8 cellular contexts compared by ENCODE assay signal in the genomic region with DNA sequence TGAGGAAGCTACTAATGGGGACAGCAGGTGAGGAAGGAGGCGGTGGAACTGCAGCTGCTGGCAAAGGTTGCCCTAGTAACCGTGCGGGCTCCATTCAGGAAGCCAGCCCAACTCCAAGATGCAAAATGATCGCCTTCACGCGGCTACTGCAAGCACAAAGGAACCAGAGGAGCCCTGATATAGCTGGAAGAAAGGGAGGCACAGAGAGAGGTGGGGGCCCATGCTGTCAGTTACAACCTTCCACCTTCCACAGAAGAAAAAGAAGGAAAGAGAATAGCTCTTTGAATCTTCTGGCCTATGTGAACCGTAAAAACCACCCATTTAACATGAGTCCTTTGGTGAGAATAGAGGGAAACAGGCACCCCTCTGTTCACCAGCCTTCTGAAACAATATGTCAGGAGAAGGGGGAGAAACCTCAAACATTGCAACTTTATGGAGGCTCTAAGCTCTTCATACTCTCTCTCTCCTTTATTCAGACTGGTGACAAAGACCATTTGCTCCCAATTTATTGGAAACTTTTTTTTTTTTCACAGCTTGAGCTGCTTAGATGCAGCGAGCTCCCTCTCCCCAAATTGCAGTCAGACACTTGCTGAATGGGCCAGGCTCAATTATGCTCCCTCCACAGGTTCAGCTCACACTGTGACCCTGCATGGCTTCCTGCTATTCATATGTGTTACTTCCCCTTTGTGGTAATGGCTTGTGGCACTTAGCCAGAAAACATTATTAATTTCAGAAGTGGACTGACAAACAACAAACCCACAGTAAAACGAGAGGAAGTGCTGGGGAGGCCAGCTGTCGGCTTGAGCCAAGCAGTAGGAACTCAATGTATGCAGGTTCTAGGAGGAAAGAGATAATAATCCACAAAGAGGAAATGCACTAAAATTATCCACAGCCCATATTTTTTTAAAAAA. TPM values are rescaled to one million over a fixed set of nuclear protein-coding genes. Genes with fewer than 3 reads are reported as not detected.
DNase-seq lines count a peak whose midpoint lies in the region; ATAC-seq, FAIRE-seq and TF ChIP-seq lines count a peak whose summit lies in the region.

No MANE protein-coding gene starts in this region.

- H3K9me3 ChIP-seq in A549 (no peaks in the 10 kb centered on the region), endocrine pancreas (ENCODE audit: control insufficient read depth, low read length) (no peaks in the 10 kb centered on the region)

- CTCF ChIA-PET in A549 (lab: Yijun Ruan, JAX) = interaction anchor here (0.7 to 1.2 kb wide), 2 partner anchors 272 to 282 kb away, joined by 4 to 6 read pairs; no protein-coding TSS in a partner anchor

- no peak overlapping the region for H3K4me2 ChIP-seq in A549

- H3K4me1 ChIP-seq in A549 (peaks cover 9% of the 10 kb centered on the region; the same call in 1 of the 3 replicates), endocrine pancreas (ENCODE audit: control insufficient read depth, insufficient read depth, low read length) (no peaks in the 10 kb centered on the region)

- FAIRE-seq in A549 (lab: Jason Lieb, UNC) = no peak

- TF ChIP-seq CTCF in A549 (IDR thresholded peaks at IDR 0.05) = no peak

- TF ChIP-seq RAD21 in A549 (conservative IDR thresholded peaks at IDR 0.05 in 1 of 2, IDR thresholded peaks at IDR 0.05 in 1 of 2) = no peak

- no peak for TF ChIP-seq POLR2A in A549 (IDR thresholded peaks at IDR 0.05; ENCODE audit: low read length)

- H3K4me3 ChIP-seq in A549 = no peak overlapping the region
- H3K4me3 ChIP-seq in endocrine pancreas (ENCODE audit: control insufficient read depth, insufficient read depth, low read length) = peak overlapping the region; percentile 25

- H3K9ac ChIP-seq in endocrine pancreas (ENCODE audit: control insufficient read depth, insufficient read depth, low read length) = no peak overlapping the region

- H3K27me3 ChIP-seq in endocrine pancreas (ENCODE audit: control insufficient read depth, insufficient read depth, low read length) = no peaks in the 10 kb centered on the region

- TF ChIP-seq EP300 in A549 (IDR thresholded peaks at IDR 0.05) = no peak

- H3K27ac ChIP-seq in A549 = no peak overlapping the region

- whole genome bisulfite sequencing in A549 (ENCODE audit: missing lambda C conversion rate) = 85% methylated on average over 10 of the region's 10 CpGs

- POLR2A ChIA-PET in A549 (lab: Yijun Ruan, JAX) = interaction anchor here (0.7 kb wide), 1 partner anchor 13 kb away, joined by 3 read pairs; no protein-coding TSS in a partner anchor

- DNase-seq in A549 (ENCODE audit: low read depth in 1 of 2, low spot score in 1 of 2) = no peak
- peak; percentile 95 for DNase-seq in NCI-H1105 treated with DMSO at 0.1 percent for 48 hours (lab: John Stamatoyannopoulos, UW)
- DNase-seq in SW480 (ENCODE audit: low spot score) = peak; percentile 85
- peak; percentile 77 for DNase-seq in mucosa of gallbladder (ENCODE audit: low spot score)
- no peak for DNase-seq in ACHN

- in situ Hi-C loops in ACHN (cut with HindIII; ENCODE audit: low pct_ligation_motif_present, low pct_unique_long_range_greater_than_20kb, low sequenced_read_pairs) = no loop called here

- ATAC-seq in A549 = peak; percentile 20 to 36; a peak in 3 of 6 replicates
- peak; percentile 99 for ATAC-seq in GM18508 (IDR thresholded peaks at IDR 0.05; ENCODE audit: insufficient read depth, unreplicated experiment)
- peak; percentile 98 for ATAC-seq in HG02870 (IDR thresholded peaks at IDR 0.05; ENCODE audit: unreplicated experiment)

- no peaks in the 10 kb centered on the region for H3K36me3 ChIP-seq in endocrine pancreas (ENCODE audit: control insufficient read depth, insufficient read depth, low read length)

TF ChIP-seq in A549, 52 proteins besides CTCF, POLR2A, EP300 and RAD21:
- TF ChIP-seq HDAC2 (IDR thresholded peaks at IDR 0.05) = no peak
- TF ChIP-seq, protein P1, sequence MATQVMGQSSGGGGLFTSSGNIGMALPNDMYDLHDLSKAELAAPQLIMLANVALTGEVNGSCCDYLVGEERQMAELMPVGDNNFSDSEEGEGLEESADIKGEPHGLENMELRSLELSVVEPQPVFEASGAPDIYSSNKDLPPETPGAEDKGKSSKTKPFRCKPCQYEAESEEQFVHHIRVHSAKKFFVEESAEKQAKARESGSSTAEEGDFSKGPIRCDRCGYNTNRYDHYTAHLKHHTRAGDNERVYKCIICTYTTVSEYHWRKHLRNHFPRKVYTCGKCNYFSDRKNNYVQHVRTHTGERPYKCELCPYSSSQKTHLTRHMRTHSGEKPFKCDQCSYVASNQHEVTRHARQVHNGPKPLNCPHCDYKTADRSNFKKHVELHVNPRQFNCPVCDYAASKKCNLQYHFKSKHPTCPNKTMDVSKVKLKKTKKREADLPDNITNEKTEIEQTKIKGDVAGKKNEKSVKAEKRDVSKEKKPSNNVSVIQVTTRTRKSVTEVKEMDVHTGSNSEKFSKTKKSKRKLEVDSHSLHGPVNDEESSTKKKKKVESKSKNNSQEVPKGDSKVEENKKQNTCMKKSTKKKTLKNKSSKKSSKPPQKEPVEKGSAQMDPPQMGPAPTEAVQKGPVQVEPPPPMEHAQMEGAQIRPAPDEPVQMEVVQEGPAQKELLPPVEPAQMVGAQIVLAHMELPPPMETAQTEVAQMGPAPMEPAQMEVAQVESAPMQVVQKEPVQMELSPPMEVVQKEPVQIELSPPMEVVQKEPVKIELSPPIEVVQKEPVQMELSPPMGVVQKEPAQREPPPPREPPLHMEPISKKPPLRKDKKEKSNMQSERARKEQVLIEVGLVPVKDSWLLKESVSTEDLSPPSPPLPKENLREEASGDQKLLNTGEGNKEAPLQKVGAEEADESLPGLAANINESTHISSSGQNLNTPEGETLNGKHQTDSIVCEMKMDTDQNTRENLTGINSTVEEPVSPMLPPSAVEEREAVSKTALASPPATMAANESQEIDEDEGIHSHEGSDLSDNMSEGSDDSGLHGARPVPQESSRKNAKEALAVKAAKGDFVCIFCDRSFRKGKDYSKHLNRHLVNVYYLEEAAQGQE (IDR thresholded peaks at IDR 0.05) = peak; percentile 21; the same call in 1 of the 2 replicates

RNA-seq across cellular contexts. Expression of gene DUSP6, which starts 6.2 kb away (rescaled TPM):
- polyA plus RNA-seq in A549 (2011; rRNA removed) (27.0 and 31.4 TPM in 2 replicates), A549 (2017; fragmentation: RNase III; extraction: RNeasy Plus Mini Kit Qiagen cat#74134 plus additional on column Dnase treatment) (2.5 to 3.8 TPM (median 3.5 TPM) in 3 replicates)
- 33.9 and 35.4 TPM in 2 replicates for polyA plus RNA-seq in A549 (2012; cell fraction: cytosol; rRNA removed)
- 59.3 and 116 TPM in 2 replicates for polyA plus RNA-seq in A549 (2012; cell fraction: nucleus; rRNA removed)
- polyA minus RNA-seq in A549 (2011; rRNA and poly(A)+ RNA removed) = 56.1 and 60.4 TPM in 2 replicates
- total RNA-seq in mucosa of gallbladder = 155 TPM

Comparison
In these comparisons a context has a peak if more than half of its experiments do, and no peak if none do; other contexts are left out.
1. ATAC-seq: peak in every context shown above with its lines; median percentile 99 in GM18508; 98 in HG02870; 28 in A549.
2. DNase-seq: peak in NCI-H1105 treated with DMSO at 0.1 percent for 48 hours (single experiment), SW480 (single experiment) and mucosa of gallbladder (single experiment); none in A549 (0 of 2) and ACHN (single experiment).